ENCODE assay signal across 9 cellular contexts in genomic region chr7:2785071-2785500, GRCh38. TPM values are rescaled to one million over a fixed set of nuclear protein-coding genes. Genes with fewer than 3 reads are reported as not detected.
A peak's percentile ranks its signal among the peaks of the same experiment; 100 is the strongest.
DNase-seq lines count a peak whose midpoint lies in the region; ATAC-seq and TF ChIP-seq lines count a peak whose summit lies in the region.
"Had no signal": no experiment of that assay in that cellular context is flagged by ENCODE, and none has a peak within 500 bp of the region (broad histone marks: within the 10 kb centered on the region; RNA-seq: fewer than 3 reads in every experiment).

No MANE protein-coding gene starts in this region.

- ATAC-seq in HG02798 (IDR thresholded peaks at IDR 0.05; ENCODE audit: poor library complexity, unreplicated experiment) = peak; percentile 62
- ATAC-seq in T-helper 17 cell = no peak
- no peak for ATAC-seq in GM19035 (IDR thresholded peaks at IDR 0.05; ENCODE audit: unreplicated experiment)

- no peak for TF ChIP-seq POLR2A in Peyer's patch (IDR thresholded peaks at IDR 0.05)

- H3K27me3 ChIP-seq in WERI-Rb-1 (ENCODE audit: insufficient read depth, low read depth, severe bottlenecking) (no peaks in the 10 kb centered on the region), Peyer's patch (no peaks in the 10 kb centered on the region)

- H3K27ac ChIP-seq in WERI-Rb-1 (no peak overlapping the region), Peyer's patch (no peak overlapping the region)

- H3K4me1 ChIP-seq in Peyer's patch = no peaks in the 10 kb centered on the region

- peaks cover 3% of the 10 kb centered on the region; the same call in 1 of the 2 replicates for H3K36me3 ChIP-seq in WERI-Rb-1
- H3K36me3 ChIP-seq in Peyer's patch = no peaks in the 10 kb centered on the region

- H3K4me3 ChIP-seq in GM12865 (ENCODE audit: low read depth, low read length) (no peak overlapping the region), WERI-Rb-1 (ENCODE audit: low read depth, low read length) (no peak overlapping the region), Peyer's patch (no peak overlapping the region)

- no peaks in the 10 kb centered on the region for H3K9me3 ChIP-seq in T-helper 17 cell (ENCODE audit: control insufficient read depth, low read length, poor library complexity, severe bottlenecking)
- H3K9me3 ChIP-seq in WERI-Rb-1 (ENCODE audit: severe bottlenecking) = no peaks in the 10 kb centered on the region
- no peaks in the 10 kb centered on the region for H3K9me3 ChIP-seq in Peyer's patch

- H3K4me3 Mint-ChIP-seq in T-helper 17 cell = no peak overlapping the region

- TF ChIP-seq CTCF in GM12865 (IDR thresholded peaks at IDR 0.05; ENCODE audit: insufficient read depth, low read depth, low read length, missing control alignments) = no peak
- no peak for TF ChIP-seq CTCF in WERI-Rb-1 (IDR thresholded peaks at IDR 0.05; ENCODE audit: low read depth, low read length)
- no peak for TF ChIP-seq CTCF in Peyer's patch (IDR thresholded peaks at IDR 0.05)

- no peaks in the 10 kb centered on the region for H3K27me3 Mint-ChIP-seq in T-helper 17 cell

- H3K4me1 Mint-ChIP-seq in T-helper 17 cell = peaks cover 8% of the 10 kb centered on the region

- peaks cover 6% of the 10 kb centered on the region for H3K36me3 Mint-ChIP-seq in T-helper 17 cell (ENCODE audit: low read depth)

- DNase-seq in GM12865 (ENCODE audit: low read depth) = peak; percentile 66
- no peak for DNase-seq in T-helper 17 cell
- peak; percentile 51 for DNase-seq in left kidney (ENCODE audit: low read depth, low spot score)
- no peak for DNase-seq in WERI-Rb-1
- no peak for DNase-seq in Peyer's patch
- DNase-seq in OCI-M2 (lab: John Stamatoyannopoulos, UW; ENCODE audit: unreplicated experiment) = no peak
- DNase-seq: stimulated activated CD4-positive, alpha-beta T cell treated with anti-CD3 and anti-CD28 coated beads, Interleukin-15, amount 100 ng/mL, for 24 hours had no signal

- H3K27ac Mint-ChIP-seq in T-helper 17 cell = peak overlapping the region; percentile 16

RNA-seq across cellular contexts. Expression of gene GNA12, which starts 59.0 kb away (rescaled TPM):
- 10 to 100 TPM; 13.5 to 19.2 TPM for total RNA-seq in T-helper 17 cell
- total RNA-seq in Peyer's patch = 10 to 100 TPM; 11.0 to 68.5 (median 20.4) TPM

Comparison
In these comparisons a context has a peak if more than half of its experiments do, and no peak if none do; other contexts are left out.
1. DNase-seq: peak in GM12865 (single experiment) and left kidney (single experiment); none in T-helper 17 cell (0 of 3), WERI-Rb-1 (single experiment), Peyer's patch (0 of 3) and OCI-M2 (single experiment).